20 cellular contexts compared by ENCODE assay signal in genomic region chr5:131825404-131826013, GRCh38. TPM values are rescaled to one million over a fixed set of nuclear protein-coding genes. Genes with fewer than 3 reads are reported as not detected.
DNase-seq lines count a peak whose midpoint lies in the region; ATAC-seq and TF ChIP-seq lines count a peak whose summit lies in the region.
"Had no signal": no experiment of that assay in that cellular context is flagged by ENCODE, and none has a peak within 500 bp of the region (broad histone marks: within the 10 kb centered on the region; RNA-seq: fewer than 3 reads in every experiment).

No MANE protein-coding gene starts in this region.

- POLR2A ChIA-PET in activated CD4-positive, alpha-beta T cell treated with anti-CD3 and anti-CD28 coated beads for 36 hours (lab: Charles Lee): no interaction called here

- peaks cover 4% of the 10 kb centered on the region for H3K9me3 Mint-ChIP-seq in activated CD8-positive, alpha-beta memory T cell treated with anti-CD3 and anti-CD28 coated beads, Interleukin-2, amount 10 ng/mL, durations not matched to agents 7 days and 5 days (ENCODE audit: low read depth)
- peaks cover 4% of the 10 kb centered on the region for H3K9me3 Mint-ChIP-seq in activated CD4-positive, alpha-beta T cell treated with anti-CD3 and anti-CD28 coated beads for 36 hours (ENCODE audit: low read depth)
- H3K9me3 Mint-ChIP-seq: stimulated activated effector memory CD8-positive, alpha-beta T cell treated with anti-CD3 and anti-CD28 coated beads, Interleukin-12 subunit alpha, Interleukin-12 subunit beta, amount 100 ng/mL, for 72 hours had no signal

- peaks cover 2% of the 10 kb centered on the region for H3K36me3 Mint-ChIP-seq in activated CD8-positive, alpha-beta memory T cell treated with anti-CD3 and anti-CD28 coated beads, Interleukin-2, amount 10 ng/mL, durations not matched to agents 7 days and 5 days
- H3K36me3 Mint-ChIP-seq in activated CD4-positive, alpha-beta T cell treated with anti-CD3 and anti-CD28 coated beads for 36 hours (ENCODE audit: low read depth): no peaks in the 10 kb centered on the region
- H3K36me3 Mint-ChIP-seq: stimulated activated effector memory CD8-positive, alpha-beta T cell treated with anti-CD3 and anti-CD28 coated beads, Interleukin-12 subunit alpha, Interleukin-12 subunit beta, amount 100 ng/mL, for 72 hours had no signal

- H3K4me3 ChIP-seq in lower lobe of right lung: no peak overlapping the region

- no peaks in the 10 kb centered on the region for H3K27me3 ChIP-seq in lower lobe of right lung (ENCODE audit: low read depth)

- H3K27ac ChIP-seq in lower lobe of right lung: no peak overlapping the region

- H3K27me3 Mint-ChIP-seq in activated CD8-positive, alpha-beta memory T cell treated with anti-CD3 and anti-CD28 coated beads, Interleukin-2, amount 10 ng/mL, durations not matched to agents 7 days and 5 days: peaks cover 14% of the 10 kb centered on the region
- H3K27me3 Mint-ChIP-seq in activated CD4-positive, alpha-beta T cell treated with anti-CD3 and anti-CD28 coated beads for 36 hours: peaks cover 2% of the 10 kb centered on the region

- H3K36me3 ChIP-seq in lower lobe of right lung: no peaks in the 10 kb centered on the region

- TF ChIP-seq CTCF in lower lobe of right lung (IDR thresholded peaks at IDR 0.05): no peak

- H3K9me3 ChIP-seq in lower lobe of right lung: no peaks in the 10 kb centered on the region

- H3K4me1 ChIP-seq in lower lobe of right lung: no peaks in the 10 kb centered on the region

- CTCF ChIA-PET in activated CD8-positive, alpha-beta memory T cell treated with anti-CD3 and anti-CD28 coated beads, Interleukin-2, amount 10 ng/mL, durations not matched to agents 7 days and 5 days (lab: Charles Lee): no interaction called here
- CTCF ChIA-PET in activated CD4-positive, alpha-beta T cell treated with anti-CD3 and anti-CD28 coated beads for 36 hours (lab: Charles Lee): interaction anchor here (1.4 kb wide), 1 partner anchor 182 kb away, joined by 4 read pairs; no protein-coding TSS in a partner anchor

- H3K4me3 Mint-ChIP-seq in activated CD8-positive, alpha-beta memory T cell treated with anti-CD3 and anti-CD28 coated beads, Interleukin-2, amount 10 ng/mL, durations not matched to agents 7 days and 5 days: no peak overlapping the region
- H3K4me3 Mint-ChIP-seq in activated CD4-positive, alpha-beta T cell treated with anti-CD3 and anti-CD28 coated beads for 36 hours: no peak overlapping the region
- H3K4me3 Mint-ChIP-seq: naive thymus-derived CD4-positive, alpha-beta T cell; stimulated activated effector memory CD8-positive, alpha-beta T cell treated with anti-CD3 and anti-CD28 coated beads, Interleukin-12 subunit alpha, Interleukin-12 subunit beta, amount 100 ng/mL, for 72 hours had no signal

- peaks cover 11% of the 10 kb centered on the region for H3K4me1 Mint-ChIP-seq in activated CD8-positive, alpha-beta memory T cell treated with anti-CD3 and anti-CD28 coated beads, Interleukin-2, amount 10 ng/mL, durations not matched to agents 7 days and 5 days
- H3K4me1 Mint-ChIP-seq in activated CD4-positive, alpha-beta T cell treated with anti-CD3 and anti-CD28 coated beads for 36 hours: no peaks in the 10 kb centered on the region

- ATAC-seq in GM18499 (IDR thresholded peaks at IDR 0.05; ENCODE audit: insufficient read depth, unreplicated experiment): peak; percentile 52
- peak; percentile 57 for ATAC-seq in GM21381 (IDR thresholded peaks at IDR 0.05; ENCODE audit: unreplicated experiment)
- ATAC-seq in HG03175 (IDR thresholded peaks at IDR 0.05; ENCODE audit: unreplicated experiment): peak; percentile 92
- ATAC-seq in activated CD8-positive, alpha-beta memory T cell treated with anti-CD3 and anti-CD28 coated beads, Interleukin-2, amount 10 ng/mL, durations not matched to agents 7 days and 5 days: no peak
- no peak for ATAC-seq in lower lobe of right lung
- no peak for ATAC-seq in activated CD4-positive, alpha-beta T cell treated with anti-CD3 and anti-CD28 coated beads for 36 hours
- ATAC-seq: naive thymus-derived CD4-positive, alpha-beta T cell; stimulated activated effector memory CD8-positive, alpha-beta T cell treated with anti-CD3 and anti-CD28 coated beads, Interleukin-12 subunit alpha, Interleukin-12 subunit beta, amount 100 ng/mL, for 72 hours had no signal

- DNase-seq in germinal center (ENCODE audit: low spot score) (peak; percentile 5), NCI-H146 treated with DMSO at 0.1 percent for 48 hours (lab: John Stamatoyannopoulos, UW; ENCODE audit: unreplicated experiment) (no peak), lower lobe of right lung (no peak)
- no peak for DNase-seq in activated CD8-positive, alpha-beta memory T cell treated with anti-CD3 and anti-CD28 coated beads, Interleukin-2, amount 10 ng/mL, durations not matched to agents 7 days and 5 days
- no peak for DNase-seq in activated CD4-positive, alpha-beta T cell treated with anti-CD3 and anti-CD28 coated beads for 36 hours
- DNase-seq: activated CD4-positive, alpha-beta T cell treated with anti-CD3 and anti-CD28 coated beads, Interleukin-2, amount 50 U/mL, for 48 hours; activated effector memory CD4-positive, alpha-beta T cell treated with anti-CD3 and anti-CD28 coated beads, Interleukin-2, amount 50 U/mL, for 16 hours; AML-193; glutamatergic neuron; kidney glomerular epithelial cell; naive thymus-derived CD4-positive, alpha-beta T cell; NCI-H2029 treated with DMSO at 0.1 percent for 48 hours; NK-92 treated with Interleukin-12 subunit alpha and Interleukin-12 subunit beta, amount 100 ng/mL, for 24 hours; SHP77 treated with DMSO at 0.1 percent for 48 hours; stimulated activated CD4-positive, alpha-beta T cell treated with anti-CD3 and anti-CD28 coated beads, Interleukin-2, amount 100 ng/mL, for 48 hours; T1000 had no signal

- intact Hi-C loops in lower lobe of right lung (cut with DNase I): no loop called here
- intact Hi-C loops in activated CD4-positive, alpha-beta T cell treated with anti-CD3 and anti-CD28 coated beads for 36 hours (cut with DNase I, micrococcal nuclease): no loop called here

- no peak overlapping the region for H3K27ac Mint-ChIP-seq in activated CD8-positive, alpha-beta memory T cell treated with anti-CD3 and anti-CD28 coated beads, Interleukin-2, amount 10 ng/mL, durations not matched to agents 7 days and 5 days
- no peak overlapping the region for H3K27ac Mint-ChIP-seq in activated CD4-positive, alpha-beta T cell treated with anti-CD3 and anti-CD28 coated beads for 36 hours
- H3K27ac Mint-ChIP-seq: naive thymus-derived CD4-positive, alpha-beta T cell; stimulated activated effector memory CD8-positive, alpha-beta T cell treated with anti-CD3 and anti-CD28 coated beads, Interleukin-12 subunit alpha, Interleukin-12 subunit beta, amount 100 ng/mL, for 72 hours had no signal

RNA-seq across cellular contexts. Expression of gene FNIP1, which starts 28.7 kb away (rescaled TPM):
- total RNA-seq in activated CD8-positive, alpha-beta memory T cell treated with anti-CD3 and anti-CD28 coated beads, Interleukin-2, amount 10 ng/mL, durations not matched to agents 7 days and 5 days: 10 to 100 TPM; 25.5 to 30.3 TPM
- total RNA-seq in lower lobe of right lung: 40.3 TPM
- 10 to 100 TPM; 14.2 to 16.3 TPM for total RNA-seq in activated CD4-positive, alpha-beta T cell treated with anti-CD3 and anti-CD28 coated beads for 36 hours

Comparison
In these comparisons a context has a peak if more than half of its experiments do, and no peak if none do; other contexts are left out.
1. ATAC-seq: peak in GM18499 (single experiment), GM21381 (single experiment) and HG03175 (single experiment); none in activated CD8-positive, alpha-beta memory T cell treated with anti-CD3 and anti-CD28 coated beads, Interleukin-2, amount 10 ng/mL, durations not matched to agents 7 days and 5 days (single experiment), lower lobe of right lung (0 of 2) and activated CD4-positive, alpha-beta T cell treated with anti-CD3 and anti-CD28 coated beads for 36 hours (single experiment).